Comparison of ENCODE assay signal across 11 cellular contexts in the genomic region with DNA sequence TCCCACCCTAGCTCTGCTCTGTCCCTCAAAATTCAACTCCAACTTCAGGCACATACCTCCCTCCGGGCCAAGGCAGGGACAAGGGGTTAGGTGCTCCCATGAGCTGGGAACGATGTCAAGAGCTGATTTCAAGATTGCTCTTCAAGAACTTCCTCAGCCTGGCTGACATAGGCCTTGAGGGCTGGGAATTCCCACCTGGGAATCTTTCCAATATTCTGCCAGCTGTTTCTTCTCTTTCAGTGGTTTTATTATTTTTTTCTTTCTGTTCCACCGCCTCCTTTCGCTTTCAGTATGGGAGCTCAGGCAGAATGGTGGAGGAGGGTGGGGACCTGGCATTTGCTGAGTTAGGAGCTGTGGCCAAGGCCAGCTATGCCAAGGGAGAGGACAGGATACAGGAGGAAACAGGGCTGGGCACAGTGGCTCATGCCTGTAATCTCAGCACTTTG. TPM values are rescaled to one million over a fixed set of nuclear protein-coding genes. Genes with fewer than 3 reads are reported as not detected.
A peak's percentile ranks its signal among the peaks of the same experiment; 100 is the strongest.
DNase-seq lines count a peak whose midpoint lies in the region; ATAC-seq and TF ChIP-seq lines count a peak whose summit lies in the region.
"Had no signal": no experiment of that assay in that cellular context is flagged by ENCODE, and none has a peak within 500 bp of the region (broad histone marks: within the 10 kb centered on the region; RNA-seq: fewer than 3 reads in every experiment).

No MANE protein-coding gene starts in this region.

- no peaks in the 10 kb centered on the region for H3K36me3 ChIP-seq in mucosa of descending colon (ENCODE audit: low read depth)
- H3K36me3 ChIP-seq in uterus, result no peaks in the 10 kb centered on the region
- H3K36me3 ChIP-seq: SJSA1 had no signal

- H3K27ac Mint-ChIP-seq in activated naive CD4-positive, alpha-beta T cell treated with anti-CD3 and anti-CD28 coated beads, Interleukin-2, amount 50 U/mL, for 72 hours, result peak overlapping the region; percentile 35 to 73
- H3K27ac Mint-ChIP-seq in HFFc6, result no peak overlapping the region
- H3K27ac Mint-ChIP-seq: activated naive CD8-positive, alpha-beta T cell had no signal

- H3K27ac ChIP-seq in uterus, result peak overlapping the region; percentile 79 to 86
- H3K27ac ChIP-seq: SJSA1 had no signal

- DNase-seq in activated naive CD4-positive, alpha-beta T cell treated with anti-CD3 and anti-CD28 coated beads, Interleukin-2, amount 50 U/mL, for 72 hours (ENCODE audit: low spot score in 2 of 2), result no peak
- no peak for DNase-seq in activated naive CD4-positive, alpha-beta T cell (lab: John Stamatoyannopoulos, UW)
- DNase-seq in dermis blood vessel endothelial cell, result peak; percentile 50
- DNase-seq in mucosa of descending colon, result peak; percentile 81 to 84 (median 83)
- DNase-seq in uterus, result peak; percentile 71 to 84
- no peak for DNase-seq in HFFc6
- DNase-seq in NCI-H1436 treated with DMSO at 0.1 percent for 48 hours (lab: John Stamatoyannopoulos, UW), result no peak
- DNase-seq: C1 segment of cervical spinal cord had no signal

- peaks cover 26% of the 10 kb centered on the region for H3K4me1 Mint-ChIP-seq in HFFc6 (ENCODE audit: low read depth)

- peaks cover 38% of the 10 kb centered on the region for H3K4me1 ChIP-seq in mucosa of descending colon (ENCODE audit: low read depth)
- H3K4me1 ChIP-seq in uterus, result peaks cover 15 to 18% of the 10 kb centered on the region in 2 donors

- H3K9me3 Mint-ChIP-seq in activated naive CD4-positive, alpha-beta T cell treated with anti-CD3 and anti-CD28 coated beads, Interleukin-2, amount 50 U/mL, for 72 hours, result no peaks in the 10 kb centered on the region
- no peaks in the 10 kb centered on the region for H3K9me3 Mint-ChIP-seq in HFFc6

- no peak for TF ChIP-seq CTCF in mucosa of descending colon (IDR thresholded peaks at IDR 0.05)
- TF ChIP-seq CTCF in uterus (IDR thresholded peaks at IDR 0.05), result no peak
- TF ChIP-seq CTCF in HFFc6 (IDR thresholded peaks at IDR 0.05), result no peak

- H3K9me3 ChIP-seq in mucosa of descending colon, result no peaks in the 10 kb centered on the region
- H3K9me3 ChIP-seq in uterus, result no peaks in the 10 kb centered on the region
- H3K9me3 ChIP-seq: SJSA1 had no signal

- no peak for TF ChIP-seq POLR2A in uterus (IDR thresholded peaks at IDR 0.05)

- peaks cover 5% of the 10 kb centered on the region; the same call in 1 of the 2 replicates for H3K27me3 Mint-ChIP-seq in HFFc6 (ENCODE audit: insufficient read depth)
- H3K27me3 Mint-ChIP-seq: activated naive CD8-positive, alpha-beta T cell had no signal

- no peak for ATAC-seq in activated naive CD4-positive, alpha-beta T cell treated with anti-CD3 and anti-CD28 coated beads, Interleukin-2, amount 50 U/mL, for 72 hours
- ATAC-seq in mucosa of descending colon, result peak; percentile 77
- no peak for ATAC-seq in HG02798 (IDR thresholded peaks at IDR 0.05; ENCODE audit: poor library complexity, unreplicated experiment)

- no peaks in the 10 kb centered on the region for H3K36me3 Mint-ChIP-seq in activated naive CD4-positive, alpha-beta T cell treated with anti-CD3 and anti-CD28 coated beads, Interleukin-2, amount 50 U/mL, for 72 hours
- H3K36me3 Mint-ChIP-seq in HFFc6 (ENCODE audit: low read depth), result no peaks in the 10 kb centered on the region
- H3K36me3 Mint-ChIP-seq: activated naive CD8-positive, alpha-beta T cell had no signal

- H3K27me3 ChIP-seq in uterus, result no peaks in the 10 kb centered on the region
- H3K27me3 ChIP-seq: SJSA1 had no signal

- H3K4me3 ChIP-seq in mucosa of descending colon, result no peak overlapping the region
- H3K4me3 ChIP-seq in uterus, result no peak overlapping the region
- H3K4me3 ChIP-seq: SJSA1 had no signal

- H3K4me3 Mint-ChIP-seq in HFFc6, result no peak overlapping the region
- H3K4me3 Mint-ChIP-seq: activated naive CD8-positive, alpha-beta T cell had no signal

- intact Hi-C loops in mucosa of descending colon (cut with DNase I, micrococcal nuclease) (loop anchor here in 1 of 2 donors (10.0 kb wide), 1 partner anchor 137 kb away; no protein-coding TSS in a partner anchor), uterus (cut with DNase I; ENCODE audit: low total_unique reads) (no loop called here)

RNA-seq across cellular contexts. Expression of gene SRSF3, which starts 33.7 kb away (rescaled TPM):
- total RNA-seq in activated naive CD4-positive, alpha-beta T cell treated with anti-CD3 and anti-CD28 coated beads, Interleukin-2, amount 50 U/mL, for 72 hours, result 100 to 1,000 TPM; 197 to 431 TPM
- total RNA-seq in dermis blood vessel endothelial cell (224 and 544 TPM in 2 replicates), mucosa of descending colon (100 to 1,000 TPM; 176 to 243 (median 229) TPM), uterus (100 to 1,000 TPM in 3 of 4 donors, 10 to 100 TPM in 1; 98.8 to 239 (median 179) TPM)
- 100 to 1,000 TPM; 257 to 368 (median 330) TPM for total RNA-seq in HFFc6 (2021; fragmentation: NEBNext Ultra II Directional; extraction: Animal tissue kit (Norgen Biotek cat#: 25700))

RNA-seq across cellular contexts. Expression of gene CDKN1A, which starts 50.7 kb away (rescaled TPM):
- total RNA-seq in activated naive CD4-positive, alpha-beta T cell treated with anti-CD3 and anti-CD28 coated beads, Interleukin-2, amount 50 U/mL, for 72 hours, result 100 to 1,000 TPM in 1 of 2 donors, 10 to 100 TPM in 1; 43.3 to 146 TPM
- 141 and 189 TPM in 2 replicates for total RNA-seq in dermis blood vessel endothelial cell
- total RNA-seq in mucosa of descending colon, result 100 to 1,000 TPM; 181 to 381 (median 255) TPM
- total RNA-seq in uterus, result 100 to 1,000 TPM in 1 of 4 donors, 10 to 100 TPM in 2, 1 to 10 TPM in 1; 8.8 to 119 (median 75.8) TPM
- 100 to 1,000 TPM; 496 to 872 (median 617) TPM for total RNA-seq in HFFc6 (2021; fragmentation: NEBNext Ultra II Directional; extraction: Animal tissue kit (Norgen Biotek cat#: 25700))

Comparison
In these comparisons a context has a peak if more than half of its experiments do, and no peak if none do; other contexts are left out.
1. DNase-seq: peak in dermis blood vessel endothelial cell (single experiment), mucosa of descending colon (3 of 3) and uterus (2 of 2); none in activated naive CD4-positive, alpha-beta T cell treated with anti-CD3 and anti-CD28 coated beads, Interleukin-2, amount 50 U/mL, for 72 hours (0 of 2), activated naive CD4-positive, alpha-beta T cell (0 of 4), HFFc6 (single experiment) and NCI-H1436 treated with DMSO at 0.1 percent for 48 hours (single experiment).